In genomic region chr14:20662968-20663731, GRCh38 we compare ENCODE assay signal across 8 cellular contexts. TPM values are rescaled to one million over a fixed set of nuclear protein-coding genes. Genes with fewer than 3 reads are reported as not detected.
DNase-seq lines count a peak whose midpoint lies in the region; ATAC-seq and TF ChIP-seq lines count a peak whose summit lies in the region.

No MANE protein-coding gene starts in this region.

- peak; percentile 43 for ATAC-seq in GM18517 (IDR thresholded peaks at IDR 0.05; ENCODE audit: unreplicated experiment)
- peak; percentile 53 for ATAC-seq in HG03432 (IDR thresholded peaks at IDR 0.05; ENCODE audit: unreplicated experiment)
- peak; percentile 53 for ATAC-seq in Right ventricle myocardium superior (ENCODE audit: poor library complexity)

- peak overlapping the region; percentile 14 for H3K4me3 Mint-ChIP-seq in progenitor cell of endocrine pancreas (ENCODE audit: low read depth)

- intact Hi-C loops in A673 (cut with micrococcal nuclease; ENCODE audit: unreplicated experiment) = loop anchor here (1.0 kb wide), 1 partner anchor 18 kb away; no protein-coding TSS in a partner anchor
- intact Hi-C loops in Right ventricle myocardium superior (cut with DNase I) = no loop called here

- no peaks in the 10 kb centered on the region for H3K4me1 Mint-ChIP-seq in progenitor cell of endocrine pancreas (ENCODE audit: low read depth)

- no peaks in the 10 kb centered on the region for H3K4me1 ChIP-seq in A673 (ENCODE audit: insufficient read depth, low read length, poor library complexity, severe bottlenecking)
- no peaks in the 10 kb centered on the region for H3K4me1 ChIP-seq in urinary bladder (ENCODE audit: insufficient read depth)

- peaks cover 71% of the 10 kb centered on the region for H3K27me3 Mint-ChIP-seq in progenitor cell of endocrine pancreas

- H3K27ac ChIP-seq in A673 (ENCODE audit: low read depth, low read length, poor library complexity, severe bottlenecking) (no peak overlapping the region), urinary bladder (ENCODE audit: low read depth) (no peak overlapping the region)

- H3K27me3 ChIP-seq in A673 (replicated peaks; ENCODE audit: insufficient read depth, low read depth, low read length, poor library complexity) = peaks cover 18% of the 10 kb centered on the region

- H3K27ac Mint-ChIP-seq in progenitor cell of endocrine pancreas = no peak overlapping the region

- H3K36me3 ChIP-seq in A673 (ENCODE audit: insufficient read depth, low read length, poor library complexity, severe bottlenecking) (no peaks in the 10 kb centered on the region), urinary bladder (ENCODE audit: insufficient read depth) (no peaks in the 10 kb centered on the region)

- POLR2A ChIA-PET in A673 (lab: Charles Lee; ENCODE audit: low non-redundant PET) = no interaction called here

- TF ChIP-seq CTCF in A673 (conservative IDR thresholded peaks at IDR 0.05; ENCODE audit: low read depth, low read length) = peak; percentile 47
- peak; percentile 40 for TF ChIP-seq CTCF in progenitor cell of endocrine pancreas (IDR thresholded peaks at IDR 0.05; ENCODE audit: unreplicated experiment)

- CTCF ChIA-PET in A673 (lab: Charles Lee) = interaction anchor here (0.6 to 1.0 kb wide), 3 partner anchors 12 to 204 kb away, joined by 3 to 17 read pairs (median 9); no protein-coding TSS in a partner anchor

- H3K36me3 Mint-ChIP-seq in progenitor cell of endocrine pancreas (ENCODE audit: insufficient read depth) = no peaks in the 10 kb centered on the region

- H3K4me3 ChIP-seq in A673 (ENCODE audit: low read depth, low read length, poor library complexity, severe bottlenecking) = peak overlapping the region; percentile 46
- peak overlapping the region; percentile 1 for H3K4me3 ChIP-seq in urinary bladder (ENCODE audit: low read depth, low read length)

- DNase-seq in A673 (ENCODE audit: low spot score) = peak; percentile 86
- DNase-seq in RPMI7951 (ENCODE audit: low read depth) = peak; percentile 54
- peak; percentile 91 for DNase-seq in activated effector memory CD4-positive, alpha-beta T cell treated with anti-CD3 and anti-CD28 coated beads, Interleukin-2, amount 50 U/mL, for 16 hours
- peak; percentile 62 for DNase-seq in Right ventricle myocardium superior
- no peak for DNase-seq in progenitor cell of endocrine pancreas (ENCODE audit: low spot score, unreplicated experiment)

- 3% methylated on average over 31 of the region's 31 CpGs for WGBS in urinary bladder

- H3K9me3 Mint-ChIP-seq in progenitor cell of endocrine pancreas (ENCODE audit: low read depth) = no peaks in the 10 kb centered on the region

- BruUV-seq in A673 (replicated peaks; lab: Mats Ljungman, UMichigan) = no TSS peak

- no peaks in the 10 kb centered on the region for H3K9me3 ChIP-seq in A673 (ENCODE audit: low read depth, low read length, poor library complexity, severe bottlenecking)

RNA-seq across cellular contexts. Expression of gene RNASE4, which starts 21.2 kb away (rescaled TPM):
- total RNA-seq in A673 (2021) = 0.75 and 1.8 TPM in 2 replicates
- total RNA-seq in RPMI7951 (2014; rRNA removed; shearing (Covaris generic)) = 8.1 and 14.2 TPM in 2 replicates
- total RNA-seq in Right ventricle myocardium superior = 9.4 TPM
- total RNA-seq in progenitor cell of endocrine pancreas = 5.7 TPM in 2 replicates
- 39.5 TPM for total RNA-seq in urinary bladder
- polyA plus RNA-seq in urinary bladder = 135 TPM

RNA-seq across cellular contexts. Expression of gene OR6S1, which starts 21.7 kb away (rescaled TPM):
- not detected in 2 replicates for total RNA-seq in A673 (2021)
- total RNA-seq in RPMI7951 (2014; rRNA removed; shearing (Covaris generic)) = not detected in 2 replicates
- total RNA-seq in Right ventricle myocardium superior = not detected
- not detected in 2 replicates for total RNA-seq in progenitor cell of endocrine pancreas
- total RNA-seq in urinary bladder = not detected
- not detected for polyA plus RNA-seq in urinary bladder

RNA-seq across cellular contexts. Expression of gene ANG, which starts 25.4 kb away (rescaled TPM):
- total RNA-seq in A673 (2021) (0.71 and 2.2 TPM in 2 replicates), Right ventricle myocardium superior (5.3 TPM), progenitor cell of endocrine pancreas (8.0 and 8.3 TPM in 2 replicates), urinary bladder (7.8 TPM)
- total RNA-seq in RPMI7951 (2014; rRNA removed; shearing (Covaris generic)) = 6.3 and 7.4 TPM in 2 replicates
- polyA plus RNA-seq in urinary bladder = 47.3 TPM
